1 cellular context compared by ENCODE assay signal in the genomic region with DNA sequence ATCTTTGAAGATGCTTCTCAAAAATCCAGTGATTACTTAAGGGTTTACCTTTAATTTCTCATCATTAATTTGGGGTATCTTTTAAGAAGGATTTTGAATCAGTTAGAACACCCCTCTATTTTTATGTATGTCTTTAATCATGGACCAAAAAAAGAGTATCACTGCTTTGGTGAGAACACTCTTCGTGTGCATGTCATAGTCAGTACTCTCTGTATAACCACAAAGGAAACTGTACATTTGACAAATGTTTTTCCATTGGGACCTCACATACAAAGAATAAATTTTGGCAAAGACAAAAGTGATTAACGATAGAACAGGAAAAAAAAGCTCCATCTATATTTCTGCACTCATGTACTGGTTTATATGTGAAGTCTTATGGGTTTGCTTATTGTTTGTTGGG.
TF ChIP-seq lines count a peak whose summit lies in the region.

No MANE protein-coding gene starts in this region.

TF ChIP-seq in GM12878, 131 proteins besides CTCF, POLR2A, EP300 and RAD21:
- TF ChIP-seq SUZ12 (IDR thresholded peaks at IDR 0.05; ENCODE audit: unreplicated experiment) = no peak
- TF ChIP-seq, protein P1, sequence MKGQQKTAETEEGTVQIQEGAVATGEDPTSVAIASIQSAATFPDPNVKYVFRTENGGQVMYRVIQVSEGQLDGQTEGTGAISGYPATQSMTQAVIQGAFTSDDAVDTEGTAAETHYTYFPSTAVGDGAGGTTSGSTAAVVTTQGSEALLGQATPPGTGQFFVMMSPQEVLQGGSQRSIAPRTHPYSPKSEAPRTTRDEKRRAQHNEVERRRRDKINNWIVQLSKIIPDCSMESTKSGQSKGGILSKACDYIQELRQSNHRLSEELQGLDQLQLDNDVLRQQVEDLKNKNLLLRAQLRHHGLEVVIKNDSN (IDR thresholded peaks at IDR 0.05; ENCODE audit: borderline replicate concordance, extremely low read length, insufficient read depth, low read depth, low read length) = no peak
- TF ChIP-seq RUNX3 (IDR thresholded peaks at IDR 0.05; ENCODE audit: low read length) = peak; percentile 67
- TF ChIP-seq NFIC (IDR thresholded peaks at IDR 0.05; ENCODE audit: low read depth, low read length) = peak; percentile 22; the same call in 1 of the 2 replicates
- no peak for TF ChIP-seq IKZF1 (conservative IDR thresholded peaks at IDR 0.05)
